25 cellular contexts compared by ENCODE assay signal in genomic region chr2:8407332-8407731, GRCh38.
DNase-seq lines count a peak whose midpoint lies in the region; ATAC-seq and TF ChIP-seq lines count a peak whose summit lies in the region.
"Had no signal": no experiment of that assay in that cellular context is flagged by ENCODE, and none has a peak within 500 bp of the region (broad histone marks: within the 10 kb centered on the region; RNA-seq: fewer than 3 reads in every experiment).

No MANE protein-coding gene starts in this region.

- H3K36me3 Mint-ChIP-seq in activated CD4-positive, alpha-beta memory T cell treated with anti-CD3 and anti-CD28 coated beads for 36 hours, result no peaks in the 10 kb centered on the region
- peaks cover 3% of the 10 kb centered on the region for H3K36me3 Mint-ChIP-seq in activated CD4-positive, alpha-beta memory T cell treated with anti-CD3 and anti-CD28 coated beads, Interleukin-2, amount 10 ng/mL, durations not matched to agents 7 days and 5 days (ENCODE audit: low read depth)
- H3K36me3 Mint-ChIP-seq in immature natural killer cell, result peaks cover 0 to 33% (median 19%) of the 10 kb centered on the region in 3 donors
- H3K36me3 Mint-ChIP-seq in activated naive CD4-positive, alpha-beta T cell treated with anti-CD3 and anti-CD28 coated beads, Interleukin-2, amount 10 ng/mL, durations not matched to agents 7 days and 5 days, result no peaks in the 10 kb centered on the region

- WGBS in hepatocyte (ENCODE audit: low lambda C conversion rate, missing lambda C conversion rate), result 96% methylated on average over 3 of the region's 3 CpGs

- ATAC-seq in HG02610 (IDR thresholded peaks at IDR 0.05; ENCODE audit: unreplicated experiment), result no peak
- ATAC-seq: PC-3 had no signal

- no peak for DNase-seq in activated CD4-positive, alpha-beta memory T cell treated with anti-CD3 and anti-CD28 coated beads for 36 hours
- no peak for DNase-seq in activated CD4-positive, alpha-beta memory T cell treated with anti-CD3 and anti-CD28 coated beads, Interleukin-2, amount 10 ng/mL, durations not matched to agents 7 days and 5 days
- peak; percentile 28 for DNase-seq in GM12865 (ENCODE audit: low read depth)
- no peak for DNase-seq in immature natural killer cell
- DNase-seq in hepatocyte (ENCODE audit: low spot score), result no peak
- DNase-seq in activated naive CD4-positive, alpha-beta T cell treated with anti-CD3 and anti-CD28 coated beads, Interleukin-2, amount 10 ng/mL, durations not matched to agents 7 days and 5 days, result no peak
- DNase-seq: 8988T; ACHN; BE2C; Calu3; CD8-positive, alpha-beta memory T cell; DND-41; KG1; MG63; NCI-H1105 treated with DMSO at 0.1 percent for 48 hours; NCI-H146; NCI-H1930; NCI-H446; NCI-H524 treated with DMSO at 0.1 percent for 48 hours; NCI-H774; PC-3; SK-N-SH had no signal

- H3K27me3 Mint-ChIP-seq in activated CD4-positive, alpha-beta memory T cell treated with anti-CD3 and anti-CD28 coated beads for 36 hours, result no peaks in the 10 kb centered on the region
- peaks cover 2% of the 10 kb centered on the region for H3K27me3 Mint-ChIP-seq in activated CD4-positive, alpha-beta memory T cell treated with anti-CD3 and anti-CD28 coated beads, Interleukin-2, amount 10 ng/mL, durations not matched to agents 7 days and 5 days
- peaks cover 0 to 4% (median 0%) of the 10 kb centered on the region in 3 donors for H3K27me3 Mint-ChIP-seq in immature natural killer cell (ENCODE audit: low read depth in 3 of 3)
- H3K27me3 Mint-ChIP-seq in activated naive CD4-positive, alpha-beta T cell treated with anti-CD3 and anti-CD28 coated beads, Interleukin-2, amount 10 ng/mL, durations not matched to agents 7 days and 5 days, result peaks cover 6% of the 10 kb centered on the region
- H3K27me3 Mint-ChIP-seq: CD8-positive, alpha-beta memory T cell had no signal

- H4K20me1 ChIP-seq in OCI-LY3 (ENCODE audit: insufficient read depth, low read length) (no peaks in the 10 kb centered on the region), hepatocyte (ENCODE audit: insufficient read depth, poor library complexity, severe bottlenecking) (no peaks in the 10 kb centered on the region)

- H3K4me3 Mint-ChIP-seq in activated CD4-positive, alpha-beta memory T cell treated with anti-CD3 and anti-CD28 coated beads for 36 hours, result no peak overlapping the region
- H3K4me3 Mint-ChIP-seq in activated CD4-positive, alpha-beta memory T cell treated with anti-CD3 and anti-CD28 coated beads, Interleukin-2, amount 10 ng/mL, durations not matched to agents 7 days and 5 days, result no peak overlapping the region
- H3K4me3 Mint-ChIP-seq in immature natural killer cell, result no peak overlapping the region
- H3K4me3 Mint-ChIP-seq in activated naive CD4-positive, alpha-beta T cell treated with anti-CD3 and anti-CD28 coated beads, Interleukin-2, amount 10 ng/mL, durations not matched to agents 7 days and 5 days, result no peak overlapping the region
- H3K4me3 Mint-ChIP-seq: CD14-positive monocyte; CD8-positive, alpha-beta memory T cell had no signal

- peaks cover 73% of the 10 kb centered on the region for H3K4me1 ChIP-seq in OCI-LY3 (ENCODE audit: low read length)
- H3K4me1 ChIP-seq in hepatocyte (ENCODE audit: insufficient read depth), result peaks cover 16% of the 10 kb centered on the region

- H3K4me2 ChIP-seq in OCI-LY3 (ENCODE audit: low read length) (peak overlapping the region; percentile 3; the same call in 1 of the 2 replicates), hepatocyte (no peak overlapping the region)
- H3K4me2 ChIP-seq: SK-N-SH had no signal

- intact Hi-C loops in activated CD4-positive, alpha-beta memory T cell treated with anti-CD3 and anti-CD28 coated beads for 36 hours (cut with micrococcal nuclease), result loop anchor here (5.0 kb wide), 2 partner anchors 355 to 635 kb away; no protein-coding TSS in a partner anchor

- H3K27ac Mint-ChIP-seq in activated CD4-positive, alpha-beta memory T cell treated with anti-CD3 and anti-CD28 coated beads for 36 hours, result peak overlapping the region; percentile 65
- H3K27ac Mint-ChIP-seq in activated CD4-positive, alpha-beta memory T cell treated with anti-CD3 and anti-CD28 coated beads, Interleukin-2, amount 10 ng/mL, durations not matched to agents 7 days and 5 days, result no peak overlapping the region
- H3K27ac Mint-ChIP-seq in immature natural killer cell, result peak overlapping the region in 5 of 6 donors; percentile 24 to 87 (median 78)
- no peak overlapping the region for H3K27ac Mint-ChIP-seq in activated naive CD4-positive, alpha-beta T cell treated with anti-CD3 and anti-CD28 coated beads, Interleukin-2, amount 10 ng/mL, durations not matched to agents 7 days and 5 days

- peak overlapping the region; percentile 17; the same call in 1 of the 2 replicates for H2AFZ ChIP-seq in OCI-LY3 (ENCODE audit: low read depth, low read length)
- no peak overlapping the region for H2AFZ ChIP-seq in hepatocyte

- no peaks in the 10 kb centered on the region for H3K27me3 ChIP-seq in OCI-LY3 (ENCODE audit: low read depth, low read length)
- H3K27me3 ChIP-seq in hepatocyte, result no peaks in the 10 kb centered on the region
- H3K27me3 ChIP-seq: BE2C, MG63 had no signal

- H3K36me3 ChIP-seq in OCI-LY3 (replicated peaks; ENCODE audit: low read depth, low read length) (peaks cover 9% of the 10 kb centered on the region), hepatocyte (replicated peaks; ENCODE audit: insufficient read depth, low read depth) (no peaks in the 10 kb centered on the region)
- H3K36me3 ChIP-seq: BE2C, MG63 had no signal

- H3K4me3 ChIP-seq in GM12865 (ENCODE audit: low read depth, low read length) (no peak overlapping the region), OCI-LY3 (ENCODE audit: low read length) (no peak overlapping the region), hepatocyte (no peak overlapping the region)
- H3K4me3 ChIP-seq: MG63 had no signal

- H3K79me2 ChIP-seq in OCI-LY3 (ENCODE audit: low read length) (no peaks in the 10 kb centered on the region), hepatocyte (no peaks in the 10 kb centered on the region)

- H3K9me3 ChIP-seq in OCI-LY3 (ENCODE audit: insufficient read depth, low read length), result peaks cover 7% of the 10 kb centered on the region; the same call in 1 of the 2 replicates
- H3K9me3 ChIP-seq in hepatocyte (ENCODE audit: low read depth), result no peaks in the 10 kb centered on the region
- H3K9me3 ChIP-seq: BE2C, MG63, SK-N-SH had no signal

- POLR2A ChIA-PET in activated CD4-positive, alpha-beta memory T cell treated with anti-CD3 and anti-CD28 coated beads for 36 hours (lab: Charles Lee), result interaction anchor here (3.4 kb wide), 1 partner anchor 136 kb away, joined by 32 read pairs; no protein-coding TSS in a partner anchor
- POLR2A ChIA-PET in activated CD4-positive, alpha-beta memory T cell treated with anti-CD3 and anti-CD28 coated beads, Interleukin-2, amount 10 ng/mL, durations not matched to agents 7 days and 5 days (lab: Charles Lee), result no interaction called here

- peaks cover 34% of the 10 kb centered on the region for H3K4me1 Mint-ChIP-seq in activated CD4-positive, alpha-beta memory T cell treated with anti-CD3 and anti-CD28 coated beads for 36 hours (ENCODE audit: low read depth)
- peaks cover 25% of the 10 kb centered on the region for H3K4me1 Mint-ChIP-seq in activated CD4-positive, alpha-beta memory T cell treated with anti-CD3 and anti-CD28 coated beads, Interleukin-2, amount 10 ng/mL, durations not matched to agents 7 days and 5 days
- peaks cover 38 to 77% of the 10 kb centered on the region in 2 donors for H3K4me1 Mint-ChIP-seq in immature natural killer cell
- peaks cover 14% of the 10 kb centered on the region for H3K4me1 Mint-ChIP-seq in activated naive CD4-positive, alpha-beta T cell treated with anti-CD3 and anti-CD28 coated beads, Interleukin-2, amount 10 ng/mL, durations not matched to agents 7 days and 5 days

- H3K9me3 Mint-ChIP-seq in activated CD4-positive, alpha-beta memory T cell treated with anti-CD3 and anti-CD28 coated beads for 36 hours, result no peaks in the 10 kb centered on the region
- H3K9me3 Mint-ChIP-seq in activated CD4-positive, alpha-beta memory T cell treated with anti-CD3 and anti-CD28 coated beads, Interleukin-2, amount 10 ng/mL, durations not matched to agents 7 days and 5 days, result no peaks in the 10 kb centered on the region
- H3K9me3 Mint-ChIP-seq in immature natural killer cell, result no peaks in the 10 kb centered on the region
- H3K9me3 Mint-ChIP-seq in activated naive CD4-positive, alpha-beta T cell treated with anti-CD3 and anti-CD28 coated beads, Interleukin-2, amount 10 ng/mL, durations not matched to agents 7 days and 5 days, result no peaks in the 10 kb centered on the region
- H3K9me3 Mint-ChIP-seq: CD8-positive, alpha-beta memory T cell had no signal

- H3K9me2 ChIP-seq in hepatocyte (replicated peaks; ENCODE audit: insufficient read depth), result no peaks in the 10 kb centered on the region
- H3K9me2 ChIP-seq: SK-N-SH had no signal

- H3K27ac ChIP-seq in OCI-LY3 (ENCODE audit: low read length) (peak overlapping the region; percentile 99), hepatocyte (no peak overlapping the region)

- no peak for TF ChIP-seq CTCF in GM12865 (IDR thresholded peaks at IDR 0.05; ENCODE audit: insufficient read depth, low read depth, low read length, missing control alignments)
- no peak for TF ChIP-seq CTCF in OCI-LY3 (IDR thresholded peaks at IDR 0.05; ENCODE audit: low read depth, low read length)
- TF ChIP-seq CTCF in hepatocyte (IDR thresholded peaks at IDR 0.05; ENCODE audit: poor library complexity), result no peak

- CTCF ChIA-PET in activated CD4-positive, alpha-beta memory T cell treated with anti-CD3 and anti-CD28 coated beads for 36 hours (lab: Charles Lee), result no interaction called here
- CTCF ChIA-PET in activated CD4-positive, alpha-beta memory T cell treated with anti-CD3 and anti-CD28 coated beads, Interleukin-2, amount 10 ng/mL, durations not matched to agents 7 days and 5 days (lab: Charles Lee), result interaction anchor here (1.2 kb wide), 1 partner anchor 67 kb away, joined by 3 read pairs; no protein-coding TSS in a partner anchor
- CTCF ChIA-PET in activated naive CD4-positive, alpha-beta T cell treated with anti-CD3 and anti-CD28 coated beads, Interleukin-2, amount 10 ng/mL, durations not matched to agents 7 days and 5 days (lab: Charles Lee), result no interaction called here

- H3K9ac ChIP-seq in OCI-LY3 (ENCODE audit: low read length), result peak overlapping the region; percentile 85
- H3K9ac ChIP-seq: SK-N-SH had no signal

Comparison
In these comparisons a context has a peak if more than half of its experiments do, and no peak if none do; other contexts are left out.
1. H3K27ac Mint-ChIP-seq: peak in activated CD4-positive, alpha-beta memory T cell treated with anti-CD3 and anti-CD28 coated beads for 36 hours (single experiment) and immature natural killer cell (5 of 6); none in activated CD4-positive, alpha-beta memory T cell treated with anti-CD3 and anti-CD28 coated beads, Interleukin-2, amount 10 ng/mL, durations not matched to agents 7 days and 5 days (single experiment) and activated naive CD4-positive, alpha-beta T cell treated with anti-CD3 and anti-CD28 coated beads, Interleukin-2, amount 10 ng/mL, durations not matched to agents 7 days and 5 days (single experiment).